Comparison of ENCODE assay signal across 16 cellular contexts in genomic region chr7:51472017-51472296, GRCh38.
DNase-seq lines count a peak whose midpoint lies in the region; ATAC-seq and TF ChIP-seq lines count a peak whose summit lies in the region.
"Had no signal": no experiment of that assay in that cellular context is flagged by ENCODE, and none has a peak within 500 bp of the region (broad histone marks: within the 10 kb centered on the region; RNA-seq: fewer than 3 reads in every experiment).

No MANE protein-coding gene starts in this region.

- H3K79me2 ChIP-seq in DND-41 (ENCODE audit: insufficient read depth, low read length) (no peaks in the 10 kb centered on the region), osteoblast (ENCODE audit: insufficient read depth, low read length) (no peaks in the 10 kb centered on the region)

- TF ChIP-seq CTCF in DND-41 (IDR thresholded peaks at IDR 0.05; ENCODE audit: borderline replicate concordance, extremely low read depth, low read length, poor library complexity, severe bottlenecking) (no peak), RWPE2 (IDR thresholded peaks at IDR 0.05; ENCODE audit: poor library complexity, severe bottlenecking) (no peak), osteoblast (IDR thresholded peaks at IDR 0.05; ENCODE audit: extremely low read depth, low read depth, low read length) (no peak)

- H3K4me1 ChIP-seq in DND-41 (ENCODE audit: insufficient read depth, low read length) (peaks cover 8% of the 10 kb centered on the region; the same call in 1 of the 2 replicates), RWPE2 (ENCODE audit: insufficient read depth, poor library complexity, severe bottlenecking) (no peaks in the 10 kb centered on the region), iPS-20b (ENCODE audit: insufficient read depth, low read length) (peaks cover 3% of the 10 kb centered on the region; the same call in 1 of the 2 replicates), osteoblast (ENCODE audit: insufficient read depth, low read length) (no peaks in the 10 kb centered on the region)
- H3K4me1 ChIP-seq in effector memory CD4-positive, alpha-beta T cell (ENCODE audit: control insufficient read depth, insufficient read depth, low read length, poor library complexity, severe bottlenecking) = no peaks in the 10 kb centered on the region
- H3K4me1 ChIP-seq: ascending aorta had no signal

- H3K4me3 ChIP-seq in DND-41 (ENCODE audit: low read depth in 1 of 2, low read length in 2 of 2) = no peak overlapping the region
- no peak overlapping the region for H3K4me3 ChIP-seq in RWPE2 (ENCODE audit: severe bottlenecking)
- peak overlapping the region; percentile 53; the same call in 1 of the 2 replicates for H3K4me3 ChIP-seq in iPS-20b (ENCODE audit: low read length)
- no peak overlapping the region for H3K4me3 ChIP-seq in osteoblast (ENCODE audit: insufficient read depth, low read length)
- H3K4me3 ChIP-seq in effector memory CD4-positive, alpha-beta T cell (ENCODE audit: insufficient read depth, low read depth, low read length, poor library complexity, severe bottlenecking) = no peak overlapping the region
- H3K4me3 ChIP-seq: ascending aorta had no signal

- no peak overlapping the region for H3K4me2 ChIP-seq in DND-41 (ENCODE audit: insufficient read depth, low read length)
- H3K4me2 ChIP-seq in osteoblast (ENCODE audit: insufficient read depth, low read length) = no peak overlapping the region
- H3K4me2 ChIP-seq: KMS-11 had no signal

- H3K9ac ChIP-seq in DND-41 (ENCODE audit: low read depth, low read length) (no peak overlapping the region), iPS-20b (ENCODE audit: low read depth, low read length) (no peak overlapping the region)
- H3K9ac ChIP-seq: KMS-11 had no signal

- DNase-seq in DND-41 (no peak), RWPE2 (ENCODE audit: low spot score) (no peak), osteoblast (ENCODE audit: insufficient read length, low spot score, missing footprints) (peak; percentile 77), DMS153 treated with DMSO at 0.1 percent for 48 hours (lab: John Stamatoyannopoulos, UW; ENCODE audit: unreplicated experiment) (no peak)
- no peak for DNase-seq in effector memory CD4-positive, alpha-beta T cell
- DNase-seq: activated gamma-delta T cell treated with Interleukin-2 at 50 U/mL for 16 hours; CD4-positive, CD25-positive, alpha-beta regulatory T cell; EL; NCI-H1048; NCI-H2081; Right ventricle myocardium superior had no signal

- H2AFZ ChIP-seq in DND-41 (ENCODE audit: low read depth, low read length) = peak overlapping the region; percentile 17; the same call in 1 of the 2 replicates
- no peak overlapping the region for H2AFZ ChIP-seq in osteoblast (ENCODE audit: low read length)

- H3K9me3 ChIP-seq in DND-41 (ENCODE audit: insufficient read depth, low read length, severe bottlenecking) (no peaks in the 10 kb centered on the region), RWPE2 (ENCODE audit: severe bottlenecking) (no peaks in the 10 kb centered on the region), iPS-20b (ENCODE audit: insufficient read depth, low read depth, low read length) (no peaks in the 10 kb centered on the region), osteoblast (ENCODE audit: low read depth, low read length) (no peaks in the 10 kb centered on the region)
- H3K9me3 ChIP-seq in effector memory CD4-positive, alpha-beta T cell (ENCODE audit: control insufficient read depth, low read length) = no peaks in the 10 kb centered on the region
- H3K9me3 ChIP-seq: ascending aorta had no signal

- H3K36me3 ChIP-seq in DND-41 (ENCODE audit: insufficient read depth, low read length) (no peaks in the 10 kb centered on the region), RWPE2 (ENCODE audit: low read depth) (no peaks in the 10 kb centered on the region), iPS-20b (ENCODE audit: insufficient read depth, low read depth, low read length) (no peaks in the 10 kb centered on the region), osteoblast (ENCODE audit: insufficient read depth, low read length) (no peaks in the 10 kb centered on the region)
- no peaks in the 10 kb centered on the region for H3K36me3 ChIP-seq in effector memory CD4-positive, alpha-beta T cell (ENCODE audit: control insufficient read depth, insufficient read depth, low read length)
- H3K36me3 ChIP-seq: ascending aorta had no signal

- H3K27ac ChIP-seq in DND-41 (ENCODE audit: low read length) (no peak overlapping the region), RWPE2 (ENCODE audit: poor library complexity, severe bottlenecking) (no peak overlapping the region), iPS-20b (ENCODE audit: low read length) (no peak overlapping the region), osteoblast (ENCODE audit: low read depth, low read length) (no peak overlapping the region)
- no peak overlapping the region for H3K27ac ChIP-seq in effector memory CD4-positive, alpha-beta T cell (ENCODE audit: insufficient read depth, low read length, poor library complexity, severe bottlenecking)
- H3K27ac ChIP-seq: ascending aorta, KMS-11 had no signal

- H3K27me3 ChIP-seq in DND-41 (ENCODE audit: insufficient read depth, low read length, poor library complexity) (no peaks in the 10 kb centered on the region), RWPE2 (ENCODE audit: insufficient read depth, poor library complexity, severe bottlenecking) (peaks cover 34% of the 10 kb centered on the region), iPS-20b (ENCODE audit: insufficient read depth, low read length) (peaks cover 31% of the 10 kb centered on the region), osteoblast (ENCODE audit: insufficient read depth, low read length) (no peaks in the 10 kb centered on the region)
- H3K27me3 ChIP-seq in effector memory CD4-positive, alpha-beta T cell (replicated peaks; ENCODE audit: control insufficient read depth, insufficient read depth, low read length, poor library complexity, severe bottlenecking) = no peaks in the 10 kb centered on the region
- H3K27me3 ChIP-seq: ascending aorta had no signal

- ATAC-seq in DND-41 (ENCODE audit: insufficient read depth, low read depth) = no peak
- peak; percentile 67; the same call in 1 of the 3 replicates for ATAC-seq in RWPE2 (ENCODE audit: low read depth)
- no peak for ATAC-seq in HG02840 (IDR thresholded peaks at IDR 0.05; ENCODE audit: low FRiP score, unreplicated experiment)
- no peak for ATAC-seq in HG03342 (IDR thresholded peaks at IDR 0.05; ENCODE audit: unreplicated experiment)

- H4K20me1 ChIP-seq in DND-41 (ENCODE audit: insufficient read depth, low read length) (no peaks in the 10 kb centered on the region), osteoblast (ENCODE audit: insufficient read depth, low read length) (no peaks in the 10 kb centered on the region)
